In the genomic region with DNA sequence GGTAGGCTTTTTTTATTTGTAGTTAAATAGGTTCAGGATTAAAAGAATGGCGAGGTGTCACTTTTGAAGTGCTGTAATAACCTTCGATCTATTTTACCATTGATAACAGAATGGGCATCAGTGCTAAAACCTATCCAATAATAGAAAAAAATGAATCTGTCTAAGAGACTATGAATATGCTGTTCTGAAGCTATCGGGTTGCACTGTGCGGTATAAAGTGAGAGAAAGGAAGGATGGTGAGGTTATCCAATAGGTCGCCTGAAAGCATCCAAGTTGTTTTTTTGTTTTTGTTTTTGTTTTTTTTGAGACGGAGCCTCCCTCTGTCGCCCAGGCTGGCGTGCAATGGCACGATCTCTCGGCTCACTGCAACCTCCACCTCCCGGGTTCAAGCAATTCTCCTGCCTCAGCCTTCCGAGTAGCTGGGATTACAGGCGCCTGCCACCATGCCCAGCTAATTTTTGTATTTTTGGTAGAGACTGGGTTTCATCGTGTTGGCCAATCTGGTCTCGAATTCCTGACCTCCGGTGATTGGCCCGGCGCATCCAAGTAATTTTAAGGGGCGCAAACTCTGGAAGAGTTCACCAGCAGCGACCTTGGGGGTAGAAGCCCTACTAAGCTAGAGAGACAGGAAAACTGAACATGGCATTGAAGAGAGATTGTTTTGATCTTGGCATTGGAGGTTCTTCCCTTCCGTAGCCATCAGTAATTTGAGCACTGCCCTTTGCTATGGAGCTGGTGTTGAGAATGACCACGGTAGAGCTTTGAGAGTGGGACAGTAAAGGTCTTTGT, we compare ENCODE assay signal across 7 cellular contexts. TPM values are rescaled to one million over a fixed set of nuclear protein-coding genes. Genes with fewer than 3 reads are reported as not detected.
DNase-seq lines count a peak whose midpoint lies in the region; ATAC-seq and TF ChIP-seq lines count a peak whose summit lies in the region.

No MANE protein-coding gene starts in this region.

- H3K36me3 Mint-ChIP-seq in activated CD8-positive, alpha-beta T cell treated with anti-CD3 and anti-CD28 coated beads for 36 hours (ENCODE audit: low read depth) = peaks cover 5% of the 10 kb centered on the region

- peaks cover 3% of the 10 kb centered on the region for H3K27me3 Mint-ChIP-seq in activated CD8-positive, alpha-beta T cell treated with anti-CD3 and anti-CD28 coated beads for 36 hours

- TF ChIP-seq CTCF in activated CD8-positive, alpha-beta T cell treated with anti-CD3 and anti-CD28 coated beads for 36 hours (IDR thresholded peaks at IDR 0.05) = no peak
- no peak for TF ChIP-seq CTCF in omental fat pad (IDR thresholded peaks at IDR 0.05)

- ATAC-seq in HG02623 (IDR thresholded peaks at IDR 0.05; ENCODE audit: unreplicated experiment) = peak; percentile 4
- peak; percentile 10 for ATAC-seq in activated CD8-positive, alpha-beta T cell treated with anti-CD3 and anti-CD28 coated beads for 36 hours
- ATAC-seq in omental fat pad (ENCODE audit: low FRiP score) = peak; percentile 39

- H3K9me3 Mint-ChIP-seq in activated CD8-positive, alpha-beta T cell treated with anti-CD3 and anti-CD28 coated beads for 36 hours = no peaks in the 10 kb centered on the region

- peak; percentile 72 for DNase-seq in EH (ENCODE audit: low read depth)
- DNase-seq in NCI-H2171 (lab: John Stamatoyannopoulos, UW) = peak; percentile 14
- DNase-seq in activated CD8-positive, alpha-beta T cell treated with anti-CD3 and anti-CD28 coated beads for 36 hours = peak; percentile 52
- peak; percentile 64 for DNase-seq in glomerular visceral epithelial cell (ENCODE audit: extremely low spot score)
- no peak for DNase-seq in omental fat pad (ENCODE audit: low spot score)
- DNase-seq in GOT3 (lab: John Stamatoyannopoulos, UW) = no peak

- peak overlapping the region; percentile 89 for H3K4me3 Mint-ChIP-seq in activated CD8-positive, alpha-beta T cell treated with anti-CD3 and anti-CD28 coated beads for 36 hours

- H3K27ac Mint-ChIP-seq in activated CD8-positive, alpha-beta T cell treated with anti-CD3 and anti-CD28 coated beads for 36 hours = peak overlapping the region; percentile 99

- intact Hi-C loops in activated CD8-positive, alpha-beta T cell treated with anti-CD3 and anti-CD28 coated beads for 36 hours (cut with micrococcal nuclease) = no loop called here

- POLR2A ChIA-PET in activated CD8-positive, alpha-beta T cell treated with anti-CD3 and anti-CD28 coated beads for 36 hours (lab: Charles Lee) = interaction anchor here (1.2 to 5.1 kb wide), 9 partner anchors 10 to 97 kb away, joined by 3 to 80 read pairs (median 7); a partner anchor contains a TSS

- peaks cover 28% of the 10 kb centered on the region for H3K4me1 Mint-ChIP-seq in activated CD8-positive, alpha-beta T cell treated with anti-CD3 and anti-CD28 coated beads for 36 hours (ENCODE audit: low read depth)

- CTCF ChIA-PET in activated CD8-positive, alpha-beta T cell treated with anti-CD3 and anti-CD28 coated beads for 36 hours (lab: Charles Lee) = interaction anchor here (1.2 to 20.8 kb wide), 10 partner anchors 8 to 300 kb away, joined by 3 to 1122 read pairs (median 11); a partner anchor contains a TSS

RNA-seq across cellular contexts. Expression of a gene that starts 8.7 kb away (rescaled TPM):
- total RNA-seq in activated CD8-positive, alpha-beta T cell treated with anti-CD3 and anti-CD28 coated beads for 36 hours = 10 to 100 TPM; 89.6 to 94.8 TPM
- total RNA-seq in omental fat pad = 10 to 100 TPM; 56.9 to 96.3 (median 71.5) TPM

RNA-seq across cellular contexts. Expression of a gene that starts 12.9 kb away (rescaled TPM):
- 10 to 100 TPM; 26.6 to 28.9 TPM for total RNA-seq in activated CD8-positive, alpha-beta T cell treated with anti-CD3 and anti-CD28 coated beads for 36 hours
- 10 to 100 TPM; 17.2 to 42.4 (median 31.6) TPM for total RNA-seq in omental fat pad

Comparison
In these comparisons a context has a peak if more than half of its experiments do, and no peak if none do; other contexts are left out.
1. DNase-seq: peak in EH (single experiment), NCI-H2171 (single experiment), activated CD8-positive, alpha-beta T cell treated with anti-CD3 and anti-CD28 coated beads for 36 hours (single experiment) and glomerular visceral epithelial cell (single experiment); none in omental fat pad (single experiment) and GOT3 (single experiment).
2. Peak in every context shown above with its lines, with median percentiles within 50 percentile points of each other: ATAC-seq.